In the genomic region with DNA sequence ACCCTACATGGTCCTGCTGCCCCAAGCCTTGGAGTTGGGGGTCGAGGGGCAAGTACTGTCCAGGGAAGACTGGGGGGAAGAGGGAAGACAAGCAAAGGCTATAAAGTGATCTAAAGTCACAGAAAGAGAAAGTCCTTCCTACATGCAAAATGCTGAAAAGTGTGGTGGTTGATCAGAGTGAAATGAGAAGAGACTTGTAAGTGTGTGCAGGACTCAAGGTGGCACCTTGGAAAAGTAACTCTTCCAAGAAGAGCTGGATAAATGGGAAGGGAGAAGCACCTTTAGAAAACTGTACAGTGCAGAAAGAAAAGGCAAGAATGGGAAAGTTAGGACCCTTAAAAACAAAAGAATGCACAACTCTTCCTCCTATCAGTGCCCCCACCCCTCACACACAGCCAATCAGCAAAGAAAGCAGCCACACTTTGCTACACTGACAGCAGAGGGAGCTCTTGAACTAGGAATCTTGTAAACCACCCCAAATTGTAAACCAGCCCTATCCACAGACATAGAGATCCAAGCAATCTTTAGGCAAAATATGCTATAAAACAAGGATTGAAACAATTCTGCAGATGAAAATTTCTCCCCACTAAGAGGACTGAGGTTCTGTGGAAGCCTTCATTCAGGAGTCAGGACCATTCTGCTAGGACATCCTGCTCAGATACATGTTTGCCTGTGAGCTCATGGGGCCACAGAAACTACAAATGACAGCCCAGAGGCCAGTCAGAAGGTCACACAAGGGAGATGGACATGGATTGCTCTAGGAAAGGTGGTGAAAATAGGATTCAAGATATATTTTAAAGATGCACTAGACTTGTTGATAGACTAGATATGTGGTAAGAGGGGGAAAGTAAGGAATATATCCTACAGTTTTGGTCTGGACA, we compare ENCODE assay signal across 2 cellular contexts.
TF ChIP-seq lines count a peak whose summit lies in the region.

No MANE protein-coding gene starts in this region.

TF ChIP-seq in HCT116, 20 proteins besides CTCF, POLR2A, EP300 and RAD21:
- TF ChIP-seq ZFX (IDR thresholded peaks at IDR 0.05) (no peak), EZH2 (IDR thresholded peaks at IDR 0.05) (no peak), YY1 (IDR thresholded peaks at IDR 0.05; ENCODE audit: extremely low read depth, insufficient replicate concordance, low read depth, low read length) (no peak), SP1 (IDR thresholded peaks at IDR 0.05; ENCODE audit: low read depth) (no peak), ELF1 (IDR thresholded peaks at IDR 0.05; ENCODE audit: borderline replicate concordance, low read depth) (no peak)

TF ChIP-seq in GM12878, 131 proteins besides CTCF, POLR2A, EP300 and RAD21:
- TF ChIP-seq SMC3 (IDR thresholded peaks at IDR 0.05; ENCODE audit: borderline replicate concordance, low read length) (peak; percentile 52; the same call in 1 of the 2 replicates), CHD4 (IDR thresholded peaks at IDR 0.05) (no peak)
